Comparison of ENCODE assay signal across 23 cellular contexts in genomic region chr12:61137677-61138380, GRCh38.
"Had no signal": no experiment of that assay in that cellular context is flagged by ENCODE, and none has a peak within 500 bp of the region (broad histone marks: within the 10 kb centered on the region; RNA-seq: fewer than 3 reads in every experiment).

No MANE protein-coding gene starts in this region.

- H3K4me1 ChIP-seq: esophagus muscularis mucosa, heart right ventricle, sigmoid colon, testis, tibial artery had no signal

- H3K27ac ChIP-seq: dorsolateral prefrontal cortex, epithelial cell of prostate, esophagus muscularis mucosa, heart right ventricle, ovary, sigmoid colon, testis, tibial artery had no signal

- ATAC-seq: left colon; natural killer cell; stimulated activated memory B cell treated with anti-CD40 and anti-IgM and Interleukin-4, amounts not matched to agents 10 μg/mL and 1 μg/mL and 100 μg/mL, for 72 hours; stimulated activated naive CD8-positive, alpha-beta T cell treated with anti-CD3 and anti-CD28 coated beads, Interleukin-15, Interleukin-2, amounts not matched to agents 100 U/mL and 50 U/mL, for 24 hours had no signal

- DNase-seq: cerebellar nuclear complex; cortex of kidney; dorsolateral prefrontal cortex; effector CD4-positive, alpha-beta T cell; foreskin melanocyte; heart right ventricle; hippocampal formation; left colon; natural killer cell; occipital lobe; ovary; posterior cingulate gyrus; sigmoid colon; stimulated activated CD4-positive, alpha-beta T cell treated with anti-CD3 and anti-CD28 coated beads, Interleukin-2, amount 100 ng/mL, for 24 hours; stimulated activated CD4-positive, alpha-beta T cell treated with anti-CD3 and anti-CD28 coated beads, Interleukin-4, amount 100 ng/mL, for 24 hours; stimulated activated naive CD8-positive, alpha-beta T cell treated with anti-CD3 and anti-CD28 coated beads, Interleukin-15, Interleukin-2, amounts not matched to agents 100 U/mL and 50 U/mL, for 24 hours; substantia nigra; testis; tibial artery had no signal

- H3K27me3 ChIP-seq: dorsolateral prefrontal cortex, esophagus muscularis mucosa, heart right ventricle, ovary, sigmoid colon, testis, tibial artery had no signal

- H3K36me3 ChIP-seq: esophagus muscularis mucosa, heart right ventricle, ovary, sigmoid colon, tibial artery had no signal

- H3K4me3 ChIP-seq: dorsolateral prefrontal cortex, esophagus muscularis mucosa, heart right ventricle, lung, ovary, sigmoid colon, testis, tibial artery had no signal

- H3K9me3 ChIP-seq: esophagus muscularis mucosa, ovary, sigmoid colon, testis had no signal
